ENCODE assay signal across 9 cellular contexts in genomic region chr5:166022065-166022464, GRCh38.
"Had no signal": no experiment of that assay in that cellular context is flagged by ENCODE, and none has a peak within 500 bp of the region (broad histone marks: within the 10 kb centered on the region; RNA-seq: fewer than 3 reads in every experiment).

No MANE protein-coding gene starts in this region.

- H3K4me2 ChIP-seq: GM23338, KMS-11 had no signal

- H3K27ac ChIP-seq: HL-60, KMS-11 had no signal

- H3K27ac Mint-ChIP-seq: GM23338, IgD-negative memory B cell had no signal

- H3K27me3 Mint-ChIP-seq: IgD-negative memory B cell had no signal

- H3K36me3 Mint-ChIP-seq: IgD-negative memory B cell had no signal

- H3K9me3 Mint-ChIP-seq: GM23338, H9 had no signal

- H3K9ac ChIP-seq: KMS-11 had no signal

- DNase-seq: H9, HCEC 1CT, KBM-7 had no signal

- H3K4me3 Mint-ChIP-seq: GM23338, H9, IgD-negative memory B cell had no signal

- ATAC-seq: GM23338 had no signal

- H3K4me1 Mint-ChIP-seq: IgD-negative memory B cell had no signal

- H2AFZ ChIP-seq: GM23338 had no signal

- H3K4me3 ChIP-seq: GM23338 had no signal

- FAIRE-seq: H1, H54 had no signal
